In the genomic region with DNA sequence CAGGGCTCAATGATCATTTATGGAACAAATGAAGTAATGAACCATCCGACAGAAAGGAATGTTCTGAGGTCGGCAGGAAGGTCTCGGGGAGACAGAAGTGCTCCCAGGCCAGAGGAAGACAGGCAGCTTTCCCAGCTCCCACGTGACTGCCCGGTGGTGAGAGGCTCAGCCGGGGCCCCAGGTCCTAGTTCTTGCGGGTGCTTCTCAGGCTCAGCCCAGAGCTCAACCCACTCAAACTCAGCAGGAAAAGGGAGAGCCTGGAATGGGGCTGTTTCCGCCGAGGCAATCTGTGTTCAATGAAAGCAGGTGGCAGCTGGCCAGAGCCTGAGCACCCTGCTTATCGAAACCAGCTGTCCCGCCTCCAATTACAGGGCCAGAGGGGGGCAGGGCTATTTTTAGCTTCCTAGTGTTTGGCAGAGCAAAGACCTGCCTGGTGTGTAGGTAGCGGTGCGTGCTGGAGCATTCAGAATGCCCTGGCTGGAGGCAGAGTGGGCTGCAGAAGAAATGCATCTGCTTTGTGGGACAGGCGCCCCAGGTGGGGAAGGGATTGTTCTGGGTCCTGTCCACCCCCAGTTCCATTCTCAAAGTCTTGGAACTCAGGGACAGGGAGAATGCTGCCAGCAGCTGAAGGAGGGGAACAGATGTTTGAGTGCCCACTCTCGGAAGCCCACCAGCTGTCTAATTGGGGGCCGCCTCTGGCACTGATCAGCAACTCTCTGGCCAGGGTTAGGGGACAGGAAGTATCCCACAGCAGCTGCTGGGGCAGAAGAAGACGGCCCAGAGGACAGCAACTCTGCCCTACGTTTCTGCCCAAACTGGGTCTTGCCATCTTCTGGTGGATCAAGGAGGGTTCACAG, we compare ENCODE assay signal across 8 cellular contexts.
A peak's percentile ranks its signal among the peaks of the same experiment; 100 is the strongest.
DNase-seq lines count a peak whose midpoint lies in the region; ATAC-seq and TF ChIP-seq lines count a peak whose summit lies in the region.

No MANE protein-coding gene starts in this region.

- no peaks in the 10 kb centered on the region for H3K9me3 ChIP-seq in BLaER1 treated with 17β-estradiol and CSF1 and Interleukin-3, amounts not matched to agents 10 nM and 100 nM (replicated peaks in 1 of 11)
- H3K9me3 ChIP-seq in heart left ventricle: no peaks in the 10 kb centered on the region

- peaks cover 22% of the 10 kb centered on the region for H3K4me1 Mint-ChIP-seq in activated T-helper 1 cell treated with anti-CD3 and anti-CD28 coated beads, Interleukin-12 subunit alpha, Interleukin-12 subunit beta, Interleukin-2, Interleukin-4 antibody, amounts not matched to agents 30 ng/mL and 10 ng/mL and 1 ng/mL, durations not matched to agents 14 hours and 24 hours and 36 hours (ENCODE audit: low read depth)

- no peak overlapping the region for H3K4me3 ChIP-seq in BLaER1 treated with 17β-estradiol and CSF1 and Interleukin-3, amounts not matched to agents 10 nM and 100 nM
- H3K4me3 ChIP-seq in heart left ventricle: peak overlapping the region in 8 of 12 donors; percentile 1 to 28 (median 14)

- no peak for TF ChIP-seq POLR2A in heart left ventricle (IDR thresholded peaks at IDR 0.05)

- ATAC-seq in heart left ventricle (peak; percentile 90 to 93 (median 92)), GM21367 (IDR thresholded peaks at IDR 0.05; ENCODE audit: unreplicated experiment) (no peak), GM19328 (IDR thresholded peaks at IDR 0.05; ENCODE audit: unreplicated experiment) (no peak), HG03571 (IDR thresholded peaks at IDR 0.05; ENCODE audit: unreplicated experiment) (no peak)

- no peaks in the 10 kb centered on the region for H3K9me3 Mint-ChIP-seq in activated T-helper 1 cell treated with anti-CD3 and anti-CD28 coated beads, Interleukin-12 subunit alpha, Interleukin-12 subunit beta, Interleukin-2, Interleukin-4 antibody, amounts not matched to agents 30 ng/mL and 10 ng/mL and 1 ng/mL, durations not matched to agents 14 hours and 24 hours and 36 hours

- intact Hi-C loops in activated T-helper 1 cell treated with anti-CD3 and anti-CD28 coated beads, Interleukin-12 subunit alpha, Interleukin-12 subunit beta, Interleukin-2, Interleukin-4 antibody, amounts not matched to agents 30 ng/mL and 10 ng/mL and 1 ng/mL, durations not matched to agents 14 hours and 24 hours and 36 hours (cut with micrococcal nuclease): no loop called here
- intact Hi-C loops in heart left ventricle (cut with DNase I): loop anchor here in 8 of 10 donors (2.0 to 10.0 kb wide), 4 partner anchors 125 to 144 kb away; a partner anchor contains a TSS

- peaks cover 0 to 100% (median 0%) of the 10 kb centered on the region in 11 experiments; a peak in 9 of 22 replicates for H4K20me1 ChIP-seq in BLaER1 treated with 17β-estradiol and CSF1 and Interleukin-3, amounts not matched to agents 10 nM and 100 nM

- no peak overlapping the region for H3K4me3 Mint-ChIP-seq in activated T-helper 1 cell treated with anti-CD3 and anti-CD28 coated beads, Interleukin-12 subunit alpha, Interleukin-12 subunit beta, Interleukin-2, Interleukin-4 antibody, amounts not matched to agents 30 ng/mL and 10 ng/mL and 1 ng/mL, durations not matched to agents 14 hours and 24 hours and 36 hours

- peak; percentile 99 for DNase-seq in NCI-H146 (lab: John Stamatoyannopoulos, UW)
- no peak for DNase-seq in activated T-helper 1 cell treated with anti-CD3 and anti-CD28 coated beads, Interleukin-12 subunit alpha, Interleukin-12 subunit beta, Interleukin-2, Interleukin-4 antibody, amounts not matched to agents 30 ng/mL and 10 ng/mL and 1 ng/mL, durations not matched to agents 14 hours and 24 hours and 36 hours (ENCODE audit: low spot score)
- DNase-seq in heart left ventricle: peak; percentile 88 to 94 (median 90)
- DNase-seq in pulmonary artery endothelial cell (ENCODE audit: low read depth, low spot score): peak; percentile 75

- no peaks in the 10 kb centered on the region for H3K27me3 Mint-ChIP-seq in activated T-helper 1 cell treated with anti-CD3 and anti-CD28 coated beads, Interleukin-12 subunit alpha, Interleukin-12 subunit beta, Interleukin-2, Interleukin-4 antibody, amounts not matched to agents 30 ng/mL and 10 ng/mL and 1 ng/mL, durations not matched to agents 14 hours and 24 hours and 36 hours (ENCODE audit: insufficient read depth)

- peaks cover 58 to 76% (median 71%) of the 10 kb centered on the region in 10 experiments for H3K4me1 ChIP-seq in BLaER1 treated with 17β-estradiol and CSF1 and Interleukin-3, amounts not matched to agents 10 nM and 100 nM
- H3K4me1 ChIP-seq in heart left ventricle: peaks cover 19 to 62% (median 57%) of the 10 kb centered on the region in 12 donors

- WGBS in heart left ventricle, 4 donors: 10 to 11% (median 11%) methylated on average over 6 to 18 of the region's 18 CpGs

- H3K9ac ChIP-seq in BLaER1 treated with 17β-estradiol and CSF1 and Interleukin-3, amounts not matched to agents 10 nM and 100 nM: peak overlapping the region in 9 of 11 experiments; percentile 9 to 49 (median 29); a peak in 12 of 22 replicates

- H3K27me3 ChIP-seq in BLaER1 treated with 17β-estradiol and CSF1 and Interleukin-3, amounts not matched to agents 10 nM and 100 nM: no peaks in the 10 kb centered on the region
- H3K27me3 ChIP-seq in heart left ventricle: no peaks in the 10 kb centered on the region

- H3K36me3 ChIP-seq in BLaER1 treated with 17β-estradiol and CSF1 and Interleukin-3, amounts not matched to agents 10 nM and 100 nM: peaks cover 0 to 98% (median 33%) of the 10 kb centered on the region in 11 experiments; a peak in 14 of 22 replicates
- H3K36me3 ChIP-seq in heart left ventricle: peaks cover 0 to 86% (median 0%) of the 10 kb centered on the region in 9 donors

- peak overlapping the region in 5 of 11 experiments; percentile 1 to 55 (median 24); a peak in 5 of 22 replicates for H3K27ac ChIP-seq in BLaER1 treated with 17β-estradiol and CSF1 and Interleukin-3, amounts not matched to agents 10 nM and 100 nM
- H3K27ac ChIP-seq in heart left ventricle: peak overlapping the region; percentile 50 to 79 (median 70)

- no peak for TF ChIP-seq CTCF in heart left ventricle (IDR thresholded peaks at IDR 0.05)

- H3K36me3 Mint-ChIP-seq in activated T-helper 1 cell treated with anti-CD3 and anti-CD28 coated beads, Interleukin-12 subunit alpha, Interleukin-12 subunit beta, Interleukin-2, Interleukin-4 antibody, amounts not matched to agents 30 ng/mL and 10 ng/mL and 1 ng/mL, durations not matched to agents 14 hours and 24 hours and 36 hours (ENCODE audit: low read depth): peaks cover 32% of the 10 kb centered on the region

- peak overlapping the region; percentile 73 to 89 (median 83) for H3K4me2 ChIP-seq in BLaER1 treated with 17β-estradiol and CSF1 and Interleukin-3, amounts not matched to agents 10 nM and 100 nM

- H3K27ac Mint-ChIP-seq in activated T-helper 1 cell treated with anti-CD3 and anti-CD28 coated beads, Interleukin-12 subunit alpha, Interleukin-12 subunit beta, Interleukin-2, Interleukin-4 antibody, amounts not matched to agents 30 ng/mL and 10 ng/mL and 1 ng/mL, durations not matched to agents 14 hours and 24 hours and 36 hours: peak overlapping the region; percentile 61

Comparison
In these comparisons a context has a peak if more than half of its experiments do, and no peak if none do; other contexts are left out.
1. H3K4me3 ChIP-seq: peak in heart left ventricle (8 of 12); none in BLaER1 treated with 17β-estradiol and CSF1 and Interleukin-3, amounts not matched to agents 10 nM and 100 nM (0 of 10).
2. ATAC-seq: peak in heart left ventricle (4 of 4); none in GM21367 (single experiment), GM19328 (single experiment) and HG03571 (single experiment).